8 cellular contexts compared by ENCODE assay signal in the genomic region with DNA sequence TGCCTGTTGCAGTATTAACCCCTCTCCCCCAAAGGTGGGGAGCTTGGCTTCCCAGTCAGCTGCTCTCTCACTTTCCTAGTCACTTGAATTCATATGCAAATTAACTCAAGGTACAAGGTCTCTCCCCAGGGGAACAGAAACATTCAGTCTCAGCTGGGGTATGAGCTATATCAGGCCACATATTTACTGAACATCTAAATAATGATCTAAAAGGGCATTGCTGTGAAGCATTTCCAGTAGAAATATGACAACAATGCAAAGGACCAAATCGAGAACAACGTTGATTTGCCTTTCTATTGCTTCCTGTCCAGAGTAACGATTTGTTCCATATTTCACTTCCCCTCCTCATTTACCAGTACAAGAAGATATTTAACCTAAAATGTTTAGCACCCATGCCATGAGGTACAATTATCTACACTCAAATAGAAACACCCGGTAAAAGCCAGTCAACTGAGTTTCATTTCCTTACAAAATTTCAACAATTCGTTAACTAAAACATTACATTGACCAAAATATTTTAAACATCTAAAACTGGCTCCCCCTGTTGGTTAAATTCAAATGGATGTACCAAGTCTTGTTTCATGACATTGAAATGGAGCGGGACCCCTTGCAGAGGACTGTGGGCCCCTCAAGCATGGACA. TPM values are rescaled to one million over a fixed set of nuclear protein-coding genes. Genes with fewer than 3 reads are reported as not detected.
DNase-seq lines count a peak whose midpoint lies in the region; ATAC-seq and TF ChIP-seq lines count a peak whose summit lies in the region.

No MANE protein-coding gene starts in this region.

- no peaks in the 10 kb centered on the region for H3K27me3 ChIP-seq in iPS-20b (ENCODE audit: insufficient read depth, low read length)

- H3K4me1 ChIP-seq in iPS-20b (ENCODE audit: insufficient read depth, low read length) = peaks cover 16% of the 10 kb centered on the region; the same call in 1 of the 2 replicates

- peak; percentile 93 for ATAC-seq in GM18867 (IDR thresholded peaks at IDR 0.05; ENCODE audit: unreplicated experiment)
- peak; percentile 96 for ATAC-seq in HG02970 (IDR thresholded peaks at IDR 0.05; ENCODE audit: low FRiP score, unreplicated experiment)

- peak; percentile 30 for TF ChIP-seq CTCF in AG10803 (conservative IDR thresholded peaks at IDR 0.05; ENCODE audit: low read length)

- peak; percentile 13 for DNase-seq in AG10803 (ENCODE audit: low read depth)
- peak; percentile 11 for DNase-seq in RPMI7951 (ENCODE audit: low read depth)
- no peak for DNase-seq in cortex of kidney (lab: John Stamatoyannopoulos, UW)
- DNase-seq in NCI-H1092 treated with DMSO at 0.1 percent for 48 hours (lab: John Stamatoyannopoulos, UW) = no peak
- no peak for DNase-seq in putamen (ENCODE audit: low spot score)

- H3K36me3 ChIP-seq in iPS-20b (ENCODE audit: insufficient read depth, low read depth, low read length) = no peaks in the 10 kb centered on the region

- H3K27ac ChIP-seq in iPS-20b (ENCODE audit: low read length) = no peak overlapping the region

- no peak overlapping the region for H3K9ac ChIP-seq in iPS-20b (ENCODE audit: low read depth, low read length)

- H3K4me3 ChIP-seq in AG10803 (ENCODE audit: low read length) (no peak overlapping the region), iPS-20b (ENCODE audit: low read length) (0 out of 2 replicates have a peak overlapping the region, but pooled peaks have one; percentile 11)

- no peaks in the 10 kb centered on the region for H3K9me3 ChIP-seq in iPS-20b (ENCODE audit: insufficient read depth, low read depth, low read length)

RNA-seq across cellular contexts. Expression of a gene that starts 36.5 kb away (rescaled TPM):
- total RNA-seq in RPMI7951 (2014; rRNA removed; shearing (Covaris generic)) = not detected in 2 replicates

RNA-seq across cellular contexts. Expression of a gene that starts 43.4 kb away (rescaled TPM):
- 27.5 and 29.0 TPM in 2 replicates for total RNA-seq in RPMI7951 (2014; rRNA removed; shearing (Covaris generic))

Comparison
In these comparisons a context has a peak if more than half of its experiments do, and no peak if none do; other contexts are left out.
1. DNase-seq: peak in AG10803 (single experiment) and RPMI7951 (single experiment); none in cortex of kidney (single experiment), NCI-H1092 treated with DMSO at 0.1 percent for 48 hours (single experiment) and putamen (single experiment).